Comparison of ENCODE assay signal across 8 cellular contexts in the genomic region with DNA sequence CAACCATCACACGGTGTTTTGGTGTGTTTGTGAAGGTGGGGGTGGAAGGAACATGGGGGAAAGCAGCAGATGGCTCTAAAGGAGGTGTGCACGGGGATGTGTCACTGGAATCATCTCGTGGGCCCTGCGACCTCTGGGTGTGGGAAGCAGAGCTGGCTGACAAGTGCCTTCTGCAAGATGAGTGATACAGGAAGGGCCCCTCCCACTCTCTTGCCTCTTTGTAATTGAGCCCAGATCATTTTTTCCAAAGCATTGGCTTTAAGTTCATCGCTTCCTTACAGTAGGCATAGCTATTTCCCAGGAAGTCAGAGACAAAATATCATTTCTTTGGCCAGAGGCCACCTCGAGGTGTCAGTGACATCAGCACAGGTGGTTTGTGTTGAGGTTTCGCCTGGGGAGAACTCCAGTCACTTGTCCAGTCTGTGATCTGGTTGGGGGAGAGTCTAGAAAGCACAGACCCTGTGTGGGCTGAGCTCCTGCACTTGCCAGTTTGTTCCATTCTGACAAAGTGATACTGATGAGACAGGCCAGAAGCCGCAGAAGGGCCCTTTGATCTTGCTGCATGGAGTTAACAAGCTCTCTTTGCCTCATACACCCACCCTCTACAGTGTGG.
DNase-seq lines count a peak whose midpoint lies in the region; ATAC-seq and TF ChIP-seq lines count a peak whose summit lies in the region.

No MANE protein-coding gene starts in this region.

- CTCF ChIA-PET in GM10248 (lab: Yijun Ruan, JAX) = interaction anchor here (1.0 to 4.3 kb wide), 8 partner anchors 9 to 135 kb away, joined by 3 to 30 read pairs (median 6); a partner anchor contains a TSS

- POLR2A ChIA-PET in GM10248 (lab: Yijun Ruan, JAX) = interaction anchor here (0.7 kb wide), 1 partner anchor 20 kb away, joined by 3 read pairs; a partner anchor contains a TSS

- ATAC-seq in HG03025 (IDR thresholded peaks at IDR 0.05; ENCODE audit: low FRiP score, unreplicated experiment) (no peak), GM19324 (IDR thresholded peaks at IDR 0.05; ENCODE audit: low FRiP score, unreplicated experiment) (no peak)

- no peak overlapping the region for H3K4me3 ChIP-seq in choroid plexus epithelial cell (ENCODE audit: low read depth, low read length)

- TF ChIP-seq CTCF in GM10248 (IDR thresholded peaks at IDR 0.05; ENCODE audit: control extremely low read depth, extremely low read depth, low read depth, missing control alignments) (no peak), choroid plexus epithelial cell (conservative IDR thresholded peaks at IDR 0.05; ENCODE audit: low read depth, low read length) (no peak)

- DNase-seq in GM10248 (ENCODE audit: extremely low spot score) (peak; percentile 71), choroid plexus epithelial cell (ENCODE audit: low read depth) (peak; percentile 28), DMS 273 treated with DMSO at 0.1 percent for 48 hours (lab: John Stamatoyannopoulos, UW) (no peak)
- DNase-seq in activated CD4-positive, alpha-beta T cell treated with anti-CD3 and anti-CD28 coated beads, Interleukin-2, amount 50 U/mL, for 1 hour = peak; percentile 41
- peak; percentile 75 to 81 for DNase-seq in stimulated activated CD4-positive, alpha-beta T cell treated with anti-CD3 and anti-CD28 coated beads, Interleukin-2, amount 100 ng/mL, for 24 hours
- DNase-seq in NK-92 treated with Interleukin-12 subunit alpha and Interleukin-12 subunit beta, amount 100 ng/mL, for 24 hours (lab: John Stamatoyannopoulos, UW) = no peak

Comparison
In these comparisons a context has a peak if more than half of its experiments do, and no peak if none do; other contexts are left out.
1. DNase-seq: peak in GM10248 (single experiment), activated CD4-positive, alpha-beta T cell treated with anti-CD3 and anti-CD28 coated beads, Interleukin-2, amount 50 U/mL, for 1 hour (single experiment), choroid plexus epithelial cell (single experiment) and stimulated activated CD4-positive, alpha-beta T cell treated with anti-CD3 and anti-CD28 coated beads, Interleukin-2, amount 100 ng/mL, for 24 hours (2 of 2); none in NK-92 treated with Interleukin-12 subunit alpha and Interleukin-12 subunit beta, amount 100 ng/mL, for 24 hours (single experiment) and DMS 273 treated with DMSO at 0.1 percent for 48 hours (single experiment).